Comparison of ENCODE assay signal across 28 cellular contexts in genomic region chr14:101959277-101959676, GRCh38.
"Had no signal": no experiment of that assay in that cellular context is flagged by ENCODE, and none has a peak within 500 bp of the region (broad histone marks: within the 10 kb centered on the region; RNA-seq: fewer than 3 reads in every experiment).

No MANE protein-coding gene starts in this region.

- H3K4me1 ChIP-seq: breast epithelium had no signal

- H3K36me3 Mint-ChIP-seq: activated naive CD8-positive, alpha-beta T cell treated with anti-CD3 and anti-CD28 coated beads for 36 hours; mesothelial cell of epicardium; naive thymus-derived CD8-positive, alpha-beta T cell; type B pancreatic cell had no signal

- ATAC-seq: activated CD4-positive, alpha-beta T cell treated with anti-CD3 and anti-CD28 coated beads for 36 hours; effector memory CD8-positive, alpha-beta T cell; gastroesophageal sphincter; naive thymus-derived CD8-positive, alpha-beta T cell had no signal

- H3K4me3 Mint-ChIP-seq: activated CD4-positive, alpha-beta T cell treated with anti-CD3 and anti-CD28 coated beads for 36 hours; activated naive CD8-positive, alpha-beta T cell treated with anti-CD3 and anti-CD28 coated beads for 36 hours; central memory CD8-positive, alpha-beta T cell; mesothelial cell of epicardium; type B pancreatic cell had no signal

- DNase-seq: activated CD4-positive, alpha-beta T cell treated with anti-CD3 and anti-CD28 coated beads for 36 hours; activated CD4-positive, alpha-beta T cell treated with anti-CD3 and anti-CD28 coated beads, Interleukin-2, amount 50 U/mL, for 4 hours; activated CD8-positive, alpha-beta memory T cell treated with anti-CD3 and anti-CD28 coated beads for 24 hours; activated CD8-positive, alpha-beta memory T cell treated with anti-CD3 and anti-CD28 coated beads, Interleukin-2, amount 50 U/mL, for 4 hours; activated naive CD4-positive, alpha-beta T cell treated with Interleukin-2 at 50 U/mL for 16 hours; activated naive CD8-positive, alpha-beta T cell treated with anti-CD3 and anti-CD28 coated beads for 36 hours; activated T-cell treated with anti-CD3 and anti-CD28 coated beads, Interleukin-2, amount 50 U/mL, for 48 hours; amniotic stem cell; effector memory CD8-positive, alpha-beta T cell; head of caudate nucleus; hypothalamus; left ventricle myocardium inferior; naive thymus-derived CD8-positive, alpha-beta T cell; retina; sigmoid colon; stimulated activated CD4-positive, alpha-beta T cell treated with anti-CD3 and anti-CD28 coated beads, Interleukin-4, amount 100 ng/mL, for 1 hour; stimulated activated naive CD4-positive, alpha-beta T cell treated with Interleukin-2 at 50 U/mL for 16 hours had no signal

- H3K36me3 ChIP-seq: breast epithelium, gastroesophageal sphincter, left ventricle myocardium inferior, sigmoid colon, thoracic aorta, vagina had no signal

- H3K9me3 ChIP-seq: breast epithelium, esophagus muscularis mucosa, gastroesophageal sphincter, left ventricle myocardium inferior, sigmoid colon, thoracic aorta, vagina had no signal

- H3K4me3 ChIP-seq: breast epithelium, dorsolateral prefrontal cortex, esophagus muscularis mucosa, gastroesophageal sphincter, left ventricle myocardium inferior, sigmoid colon, thoracic aorta, vagina had no signal

- H3K27ac ChIP-seq: breast epithelium, esophagus muscularis mucosa, gastroesophageal sphincter, left ventricle myocardium inferior, sigmoid colon, thoracic aorta, vagina had no signal

- FAIRE-seq: colon had no signal

- H3K9me3 Mint-ChIP-seq: activated naive CD8-positive, alpha-beta T cell treated with anti-CD3 and anti-CD28 coated beads for 36 hours; central memory CD8-positive, alpha-beta T cell; effector memory CD8-positive, alpha-beta T cell; mesothelial cell of epicardium; naive thymus-derived CD8-positive, alpha-beta T cell; type B pancreatic cell had no signal

- H3K27me3 ChIP-seq: breast epithelium, dorsolateral prefrontal cortex, esophagus muscularis mucosa, gastroesophageal sphincter, sigmoid colon, vagina had no signal

- H3K27ac Mint-ChIP-seq: activated CD4-positive, alpha-beta T cell treated with anti-CD3 and anti-CD28 coated beads for 36 hours; activated naive CD8-positive, alpha-beta T cell treated with anti-CD3 and anti-CD28 coated beads for 36 hours; effector memory CD8-positive, alpha-beta T cell; mesothelial cell of epicardium; progenitor cell of endocrine pancreas; type B pancreatic cell had no signal
